8 cellular contexts compared by ENCODE assay signal in genomic region chr4:123922-124274, GRCh38. TPM values are rescaled to one million over a fixed set of nuclear protein-coding genes. Genes with fewer than 3 reads are reported as not detected.
DNase-seq lines count a peak whose midpoint lies in the region; ATAC-seq and TF ChIP-seq lines count a peak whose summit lies in the region.
"Not testable (repeated sequence)": the region's sequence is repeated elsewhere in the genome, so short reads cannot be mapped to it uniquely, and the experiment has no call there.

No MANE protein-coding gene starts in this region.

- H3K4me1 ChIP-seq in CD8-positive, alpha-beta memory T cell (ENCODE audit: insufficient read depth, low read length): peaks cover 40% of the 10 kb centered on the region
- H3K4me1 ChIP-seq in MM.1S (ENCODE audit: low read length): not testable (repeated sequence)
- H3K4me1 ChIP-seq in gastroesophageal sphincter: peaks cover 0 to 20% (median 5%) of the 10 kb centered on the region in 3 donors
- peaks cover 10 to 17% (median 10%) of the 10 kb centered on the region in 4 donors for H3K4me1 ChIP-seq in upper lobe of left lung

- CTCF ChIA-PET in CD8-positive, alpha-beta memory T cell (lab: Charles Lee): interaction anchor here (0.9 kb wide), 1 partner anchor 35 kb away, joined by 3 read pairs; no protein-coding TSS in a partner anchor
- CTCF ChIA-PET in activated CD8-positive, alpha-beta memory T cell treated with anti-CD3 and anti-CD28 coated beads, Interleukin-2, amount 10 ng/mL, durations not matched to agents 7 days and 5 days (lab: Charles Lee): interaction anchor here (1.4 to 1.5 kb wide), 2 partner anchors 121 to 550 kb away, joined by 3 to 4 read pairs; partner anchors contain the start of genes ATP5ME and MYL5

- WGBS in gastroesophageal sphincter (ENCODE audit: low coverage in 1 of 2), 2 donors: 71 to 92% methylated on average over 4 to 5 of the region's 10 CpGs
- WGBS in upper lobe of left lung, 2 donors: 47 to 61% methylated on average over 10 of the region's 10 CpGs

- POLR2A ChIA-PET in CD8-positive, alpha-beta memory T cell (lab: Charles Lee): interaction anchor here (0.9 to 2.0 kb wide), 2 partner anchors 214 to 540 kb away, joined by 4 to 6 read pairs; partner anchors contain the start of gene ZNF141

- H3K27me3 Mint-ChIP-seq in CD8-positive, alpha-beta memory T cell; activated CD8-positive, alpha-beta memory T cell treated with anti-CD3 and anti-CD28 coated beads, Interleukin-2, amount 10 ng/mL, durations not matched to agents 7 days and 5 days; mesothelial cell of epicardium (ENCODE audit: low read depth): not testable (repeated sequence)

- H3K27me3 ChIP-seq in CD8-positive, alpha-beta memory T cell (ENCODE audit: insufficient read depth, low read length, poor library complexity, severe bottlenecking); MM.1S (replicated peaks; ENCODE audit: insufficient read depth, low read length); gastroesophageal sphincter; upper lobe of left lung: not testable (repeated sequence)

- H3K4me1 Mint-ChIP-seq in CD8-positive, alpha-beta memory T cell: peaks cover 50 to 56% (median 54%) of the 10 kb centered on the region in 3 donors
- H3K4me1 Mint-ChIP-seq in activated CD8-positive, alpha-beta memory T cell treated with anti-CD3 and anti-CD28 coated beads, Interleukin-2, amount 10 ng/mL, durations not matched to agents 7 days and 5 days: peaks cover 38% of the 10 kb centered on the region
- peaks cover 11% of the 10 kb centered on the region for H3K4me1 Mint-ChIP-seq in mesothelial cell of epicardium

- H3K27ac ChIP-seq in CD8-positive, alpha-beta memory T cell (ENCODE audit: low read depth, low read length); MM.1S (ENCODE audit: low read length): not testable (repeated sequence)
- H3K27ac ChIP-seq in gastroesophageal sphincter (peak overlapping the region; percentile 2 to 95 (median 90)), upper lobe of left lung (peak overlapping the region; percentile 82 to 95 (median 92))

- H3K9me3 Mint-ChIP-seq in CD8-positive, alpha-beta memory T cell: peaks cover 19 to 72% (median 64%) of the 10 kb centered on the region in 5 donors
- peaks cover 30% of the 10 kb centered on the region for H3K9me3 Mint-ChIP-seq in activated CD8-positive, alpha-beta memory T cell treated with anti-CD3 and anti-CD28 coated beads, Interleukin-2, amount 10 ng/mL, durations not matched to agents 7 days and 5 days (ENCODE audit: low read depth)
- H3K9me3 Mint-ChIP-seq in mesothelial cell of epicardium: peaks cover 26% of the 10 kb centered on the region

- H3K4me3 Mint-ChIP-seq in CD8-positive, alpha-beta memory T cell: peak overlapping the region; percentile 94 to 100 (median 99)
- H3K4me3 Mint-ChIP-seq in activated CD8-positive, alpha-beta memory T cell treated with anti-CD3 and anti-CD28 coated beads, Interleukin-2, amount 10 ng/mL, durations not matched to agents 7 days and 5 days: peak overlapping the region; percentile 88
- peak overlapping the region; percentile 100 for H3K4me3 Mint-ChIP-seq in mesothelial cell of epicardium

- not testable (repeated sequence) for TF ChIP-seq CTCF in MM.1S (IDR thresholded peaks at IDR 0.05; ENCODE audit: low read length); cardiac fibroblast (IDR thresholded peaks at IDR 0.05; ENCODE audit: low read depth, low read length); gastroesophageal sphincter (IDR thresholded peaks at IDR 0.05); mesothelial cell of epicardium (IDR thresholded peaks at IDR 0.05; ENCODE audit: unreplicated experiment); retinal pigment epithelial cell (conservative IDR thresholded peaks at IDR 0.05; ENCODE audit: low read depth, low read length); upper lobe of left lung (IDR thresholded peaks at IDR 0.05)

- H3K27ac Mint-ChIP-seq in CD8-positive, alpha-beta memory T cell: peak overlapping the region; percentile 92 to 99 (median 96)
- H3K27ac Mint-ChIP-seq in activated CD8-positive, alpha-beta memory T cell treated with anti-CD3 and anti-CD28 coated beads, Interleukin-2, amount 10 ng/mL, durations not matched to agents 7 days and 5 days: peak overlapping the region; percentile 98
- peak overlapping the region; percentile 100 for H3K27ac Mint-ChIP-seq in mesothelial cell of epicardium

- peaks cover 20% of the 10 kb centered on the region for H3K36me3 ChIP-seq in CD8-positive, alpha-beta memory T cell (ENCODE audit: insufficient read depth, low read length)
- H3K36me3 ChIP-seq in MM.1S (replicated peaks; ENCODE audit: insufficient read depth, low read length): not testable (repeated sequence)
- H3K36me3 ChIP-seq in gastroesophageal sphincter (peaks cover 0 to 23% of the 10 kb centered on the region in 2 donors), upper lobe of left lung (peaks cover 0 to 23% (median 6%) of the 10 kb centered on the region in 4 donors)

- TF ChIP-seq EP300 in gastroesophageal sphincter (IDR thresholded peaks at IDR 0.05); upper lobe of left lung (IDR thresholded peaks at IDR 0.05): not testable (repeated sequence)

- H3K9ac ChIP-seq in MM.1S (ENCODE audit: low read length): not testable (repeated sequence)

- TF ChIP-seq POLR2A in gastroesophageal sphincter (IDR thresholded peaks at IDR 0.05); upper lobe of left lung (IDR thresholded peaks at IDR 0.05): not testable (repeated sequence)

- H3K36me3 Mint-ChIP-seq in CD8-positive, alpha-beta memory T cell: peaks cover 10 to 54% (median 51%) of the 10 kb centered on the region in 3 donors
- peaks cover 64% of the 10 kb centered on the region for H3K36me3 Mint-ChIP-seq in activated CD8-positive, alpha-beta memory T cell treated with anti-CD3 and anti-CD28 coated beads, Interleukin-2, amount 10 ng/mL, durations not matched to agents 7 days and 5 days
- H3K36me3 Mint-ChIP-seq in mesothelial cell of epicardium: not testable (repeated sequence)

- H3K4me2 ChIP-seq in MM.1S (ENCODE audit: low read depth, low read length): not testable (repeated sequence)

- DNase-seq in CD8-positive, alpha-beta memory T cell; MM.1S; activated CD8-positive, alpha-beta memory T cell treated with anti-CD3 and anti-CD28 coated beads, Interleukin-2, amount 10 ng/mL, durations not matched to agents 7 days and 5 days; cardiac fibroblast (ENCODE audit: low read depth in 2 of 2); mesothelial cell of epicardium (ENCODE audit: low spot score in 2 of 2, unreplicated experiment in 2 of 2); retinal pigment epithelial cell (ENCODE audit: low read depth); upper lobe of left lung: not testable (repeated sequence)

- not testable (repeated sequence) for H3K9me2 ChIP-seq in MM.1S (replicated peaks; ENCODE audit: insufficient read depth, low read length)

- H3K4me3 ChIP-seq in CD8-positive, alpha-beta memory T cell (ENCODE audit: low read length): peak overlapping the region; percentile 92
- H3K4me3 ChIP-seq in MM.1S (ENCODE audit: low read length): not testable (repeated sequence)
- H3K4me3 ChIP-seq in cardiac fibroblast (replicated peaks in 1 of 2; ENCODE audit: low read depth in 2 of 2, low read length in 2 of 2) (peak overlapping the region; percentile 90 to 93), gastroesophageal sphincter (peak overlapping the region; percentile 69 to 73), retinal pigment epithelial cell (ENCODE audit: low read length) (peak overlapping the region; percentile 91), upper lobe of left lung (peak overlapping the region in 3 of 4 donors; percentile 70 to 78 (median 75))

- not testable (repeated sequence) for H3K79me2 ChIP-seq in MM.1S (ENCODE audit: low read length)

- not testable (repeated sequence) for H3F3A ChIP-seq in MM.1S (ENCODE audit: insufficient read depth, low read length)

- peak overlapping the region; percentile 15; the same call in 1 of the 2 replicates for H2AFZ ChIP-seq in MM.1S (ENCODE audit: low read length)

- ATAC-seq in activated CD8-positive, alpha-beta memory T cell treated with anti-CD3 and anti-CD28 coated beads, Interleukin-2, amount 10 ng/mL, durations not matched to agents 7 days and 5 days; gastroesophageal sphincter; upper lobe of left lung (ENCODE audit: low FRiP score in 2 of 2): not testable (repeated sequence)

- H3K9me3 ChIP-seq in CD8-positive, alpha-beta memory T cell (ENCODE audit: low read length): peaks cover 11% of the 10 kb centered on the region
- H3K9me3 ChIP-seq in MM.1S (replicated peaks; ENCODE audit: insufficient read depth, low read length); gastroesophageal sphincter: not testable (repeated sequence)
- H3K9me3 ChIP-seq in upper lobe of left lung: peaks cover 0 to 24% (median 12%) of the 10 kb centered on the region in 4 donors

- not testable (repeated sequence) for H4K20me1 ChIP-seq in MM.1S (ENCODE audit: insufficient read depth, low read length)

RNA-seq across cellular contexts. Expression of gene ZNF718, which starts 0.4 kb away (rescaled TPM):
- 10 to 100 TPM; 10.0 to 10.7 TPM for total RNA-seq in CD8-positive, alpha-beta memory T cell
- polyA plus RNA-seq in CD8-positive, alpha-beta memory T cell: 5.8 TPM
- total RNA-seq in activated CD8-positive, alpha-beta memory T cell treated with anti-CD3 and anti-CD28 coated beads, Interleukin-2, amount 10 ng/mL, durations not matched to agents 7 days and 5 days: 10 to 100 TPM; 13.7 to 19.0 TPM
- total RNA-seq in gastroesophageal sphincter: 10 to 100 TPM in 2 of 4 donors, 1 to 10 TPM in 2; 5.1 to 17.3 (median 8.5) TPM
- 10.1 to 11.1 TPM (median 10.8 TPM) in 3 replicates for total RNA-seq in mesothelial cell of epicardium
- total RNA-seq in upper lobe of left lung: 10 to 100 TPM in 2 of 6 donors, 1 to 10 TPM in 4; 4.7 to 15.7 (median 5.8) TPM
